In genomic region chr2:100909571-100909970, GRCh38 we compare ENCODE assay signal across 18 cellular contexts.
A peak's percentile ranks its signal among the peaks of the same experiment; 100 is the strongest.
DNase-seq lines count a peak whose midpoint lies in the region; ATAC-seq and TF ChIP-seq lines count a peak whose summit lies in the region.
"Had no signal": no experiment of that assay in that cellular context is flagged by ENCODE, and none has a peak within 500 bp of the region (broad histone marks: within the 10 kb centered on the region; RNA-seq: fewer than 3 reads in every experiment).

No MANE protein-coding gene starts in this region.

- H3K4me3 ChIP-seq in astrocyte of the cerebellum (ENCODE audit: low read depth, low read length), result no peak overlapping the region
- no peak overlapping the region for H3K4me3 ChIP-seq in CD4-positive, alpha-beta memory T cell (ENCODE audit: low read length in 2 of 2)
- H3K4me3 ChIP-seq: Peyer's patch had no signal

- H3K4me1 ChIP-seq in CD4-positive, alpha-beta memory T cell (ENCODE audit: insufficient read depth, low read length), result no peaks in the 10 kb centered on the region
- H3K4me1 ChIP-seq: Caco-2, Peyer's patch had no signal

- H3K4me3 Mint-ChIP-seq in nephron, result peak overlapping the region in 1 of 3 experiments; percentile 47
- no peak overlapping the region for H3K4me3 Mint-ChIP-seq in stimulated activated naive CD8-positive, alpha-beta T cell treated with anti-CD3 and anti-CD28 coated beads, Interleukin-15, amount 100 ng/mL, for 72 hours
- H3K4me3 Mint-ChIP-seq in CD4-positive, alpha-beta memory T cell, result no peak overlapping the region

- POLR2A ChIA-PET in CD4-positive, alpha-beta memory T cell (lab: Charles Lee; ENCODE audit: partially characterized antibody), result interaction anchor here (0.6 kb wide), 1 partner anchor 7 kb away, joined by 3 read pairs; no protein-coding TSS in a partner anchor

- H3K27me3 ChIP-seq in CD4-positive, alpha-beta memory T cell (ENCODE audit: insufficient read depth, low read length), result no peaks in the 10 kb centered on the region
- H3K27me3 ChIP-seq: Peyer's patch had no signal

- H3K36me3 ChIP-seq in CD4-positive, alpha-beta memory T cell (ENCODE audit: insufficient read depth, low read length), result no peaks in the 10 kb centered on the region

- peaks cover 3% of the 10 kb centered on the region for H3K27me3 Mint-ChIP-seq in nephron (ENCODE audit: low read depth)
- no peaks in the 10 kb centered on the region for H3K27me3 Mint-ChIP-seq in stimulated activated naive CD8-positive, alpha-beta T cell treated with anti-CD3 and anti-CD28 coated beads, Interleukin-15, amount 100 ng/mL, for 72 hours
- peaks cover 7 to 15% of the 10 kb centered on the region in 2 donors for H3K27me3 Mint-ChIP-seq in CD4-positive, alpha-beta memory T cell

- TF ChIP-seq CTCF in astrocyte of the cerebellum (IDR thresholded peaks at IDR 0.05; ENCODE audit: low read depth, low read length, missing control alignments), result no peak
- no peak for TF ChIP-seq CTCF in nephron (IDR thresholded peaks at IDR 0.05; ENCODE audit: unreplicated experiment in 3 of 3)

- H3K9me3 Mint-ChIP-seq in nephron, result peaks cover under 1% of the 10 kb centered on the region
- no peaks in the 10 kb centered on the region for H3K9me3 Mint-ChIP-seq in stimulated activated naive CD8-positive, alpha-beta T cell treated with anti-CD3 and anti-CD28 coated beads, Interleukin-15, amount 100 ng/mL, for 72 hours
- H3K9me3 Mint-ChIP-seq in CD4-positive, alpha-beta memory T cell, result no peaks in the 10 kb centered on the region

- intact Hi-C loops in CD4-positive, alpha-beta memory T cell (cut with micrococcal nuclease), result no loop called here

- H3K27ac Mint-ChIP-seq in nephron, result peak overlapping the region; percentile 65 to 94 (median 92)
- no peak overlapping the region for H3K27ac Mint-ChIP-seq in stimulated activated naive CD8-positive, alpha-beta T cell treated with anti-CD3 and anti-CD28 coated beads, Interleukin-15, amount 100 ng/mL, for 72 hours
- no peak overlapping the region for H3K27ac Mint-ChIP-seq in CD4-positive, alpha-beta memory T cell

- DNase-seq in NCI-H2171 (lab: John Stamatoyannopoulos, UW), result peak; percentile 1
- no peak for DNase-seq in NCI-H2171 treated with DMSO at 0.1 percent for 48 hours (lab: John Stamatoyannopoulos, UW)
- peak; percentile 46 for DNase-seq in astrocyte of the cerebellum (ENCODE audit: low read depth)
- DNase-seq in stimulated activated naive CD8-positive, alpha-beta T cell treated with anti-CD3 and anti-CD28 coated beads, Interleukin-15, amount 100 ng/mL, for 72 hours, result no peak
- no peak for DNase-seq in CD4-positive, alpha-beta memory T cell
- DNase-seq in hippocampal formation (lab: John Stamatoyannopoulos, UW), result no peak
- DNase-seq in SIG-M5 (lab: John Stamatoyannopoulos, UW), result no peak
- DNase-seq: 8988T, Caco-2, DMS53, NCI-H1417 treated with DMSO at 0.1 percent for 48 hours, NCI-H2029 treated with DMSO at 0.1 percent for 48 hours, NCI-H82, Peyer's patch, Right ventricle myocardium superior had no signal

- H3K36me3 Mint-ChIP-seq in nephron (ENCODE audit: low read depth), result no peaks in the 10 kb centered on the region
- peaks cover 0 to 7% of the 10 kb centered on the region in 2 donors for H3K36me3 Mint-ChIP-seq in CD4-positive, alpha-beta memory T cell

- in situ Hi-C loops in astrocyte of the cerebellum (cut with HindIII; ENCODE audit: low sequenced_read_pairs), result no loop called here

- no peak for ATAC-seq in stimulated activated naive CD8-positive, alpha-beta T cell treated with anti-CD3 and anti-CD28 coated beads, Interleukin-15, amount 100 ng/mL, for 72 hours
- ATAC-seq: HepG2 had no signal

- peaks cover 28% of the 10 kb centered on the region for H3K4me1 Mint-ChIP-seq in nephron
- peaks cover 18% of the 10 kb centered on the region for H3K4me1 Mint-ChIP-seq in stimulated activated naive CD8-positive, alpha-beta T cell treated with anti-CD3 and anti-CD28 coated beads, Interleukin-15, amount 100 ng/mL, for 72 hours
- H3K4me1 Mint-ChIP-seq in CD4-positive, alpha-beta memory T cell, result peaks cover 0 to 3% (median 1%) of the 10 kb centered on the region in 4 donors

- H3K27ac ChIP-seq in CD4-positive, alpha-beta memory T cell (ENCODE audit: low read depth, low read length), result no peak overlapping the region
- H3K27ac ChIP-seq: C4-2B, Peyer's patch had no signal

- H3K9me3 ChIP-seq in CD4-positive, alpha-beta memory T cell (ENCODE audit: control insufficient read depth in 1 of 2, low read length in 2 of 2), result no peaks in the 10 kb centered on the region
- H3K9me3 ChIP-seq: Caco-2, Peyer's patch had no signal

- CTCF ChIA-PET in CD4-positive, alpha-beta memory T cell (lab: Charles Lee; ENCODE audit: partially characterized antibody), result no interaction called here

Comparison
In these comparisons a context has a peak if more than half of its experiments do, and no peak if none do; other contexts are left out.
1. DNase-seq: peak in NCI-H2171 (single experiment) and astrocyte of the cerebellum (single experiment); none in NCI-H2171 treated with DMSO at 0.1 percent for 48 hours (single experiment), stimulated activated naive CD8-positive, alpha-beta T cell treated with anti-CD3 and anti-CD28 coated beads, Interleukin-15, amount 100 ng/mL, for 72 hours (0 of 2), CD4-positive, alpha-beta memory T cell (0 of 5), hippocampal formation (0 of 2) and SIG-M5 (single experiment).
2. H3K27ac Mint-ChIP-seq: peak in nephron (3 of 3); none in stimulated activated naive CD8-positive, alpha-beta T cell treated with anti-CD3 and anti-CD28 coated beads, Interleukin-15, amount 100 ng/mL, for 72 hours (0 of 2) and CD4-positive, alpha-beta memory T cell (0 of 7).